ENCODE assay signal across 1 cellular context in genomic region chr6:47440722-47441121, GRCh38.
TF ChIP-seq lines count a peak whose summit lies in the region.

No MANE protein-coding gene starts in this region.

TF ChIP-seq in GM12878, 131 proteins besides CTCF, POLR2A, EP300 and RAD21 (continued from another document):
- TF ChIP-seq BCL3 (IDR thresholded peaks at IDR 0.05; ENCODE audit: borderline replicate concordance, insufficient read depth, low read depth, low read length, poor library complexity, severe bottlenecking) (no peak), RAD51 (IDR thresholded peaks at IDR 0.05) (peak; percentile 96), NFIC (IDR thresholded peaks at IDR 0.05; ENCODE audit: low read depth, low read length) (0 out of 2 replicates have a peak, but pooled peaks have one; percentile 20), ATF2 (IDR thresholded peaks at IDR 0.05; ENCODE audit: low read length) (peak; percentile 63; the same call in 1 of the 2 replicates), CHD1 (IDR thresholded peaks at IDR 0.05; ENCODE audit: low read depth, low read length) (no peak), IKZF2 (IDR thresholded peaks at IDR 0.05) (peak; percentile 51 to 55; a peak in 1 of 4 replicates), CBX3 (IDR thresholded peaks at IDR 0.05; ENCODE audit: borderline replicate concordance, low read depth) (no peak), USF2 (IDR thresholded peaks at IDR 0.05; ENCODE audit: borderline replicate concordance, low read depth, low read length) (peak; percentile 41; the same call in 1 of the 2 replicates), BHLHE40 (IDR thresholded peaks at IDR 0.05; ENCODE audit: borderline replicate concordance in 1 of 2, low read depth in 2 of 2, low read length in 1 of 2) (peak; percentile 86 to 87), ATF3 (IDR thresholded peaks at IDR 0.05; ENCODE audit: borderline replicate concordance, extremely low read depth, low read depth, low read length) (peak; percentile 15; the same call in 1 of the 2 replicates), NR2F1 (conservative IDR thresholded peaks at IDR 0.05) (0 out of 2 replicates have a peak, but pooled peaks have one; percentile 19), NBN (IDR thresholded peaks at IDR 0.05) (no peak), ESRRA (IDR thresholded peaks at IDR 0.05; ENCODE audit: low read length) (no peak), CBFB (IDR thresholded peaks at IDR 0.05; ENCODE audit: low read depth) (peak; percentile 45; the same call in 1 of the 2 replicates), ATF7 (IDR thresholded peaks at IDR 0.05; ENCODE audit: low read depth) (peak; percentile 54; the same call in 1 of the 2 replicates), RFX5 (IDR thresholded peaks at IDR 0.05; ENCODE audit: low read depth, low read length) (no peak), ZNF217 (IDR thresholded peaks at IDR 0.05) (peak; percentile 69; the same call in 1 of the 2 replicates), ZNF592 (IDR thresholded peaks at IDR 0.05) (no peak), MTA2 (IDR thresholded peaks at IDR 0.05; ENCODE audit: low read depth) (peak; percentile 63; the same call in 1 of the 2 replicates), POU2F2 (IDR thresholded peaks at IDR 0.05; ENCODE audit: borderline replicate concordance, low read depth, low read length) (peak; percentile 98), RUNX3 (IDR thresholded peaks at IDR 0.05; ENCODE audit: low read length) (peak; percentile 91), GABPA (IDR thresholded peaks at IDR 0.05; ENCODE audit: low read depth) (0 out of 2 replicates have a peak, but pooled peaks have one; percentile 9), MLLT1 (IDR thresholded peaks at IDR 0.05) (0 out of 2 replicates have a peak, but pooled peaks have one; percentile 62), ZBTB33 (IDR thresholded peaks at IDR 0.05) (no peak)
